Comparison of ENCODE assay signal across 8 cellular contexts in genomic region chr5:129767927-129768380, GRCh38. TPM values are rescaled to one million over a fixed set of nuclear protein-coding genes. Genes with fewer than 3 reads are reported as not detected.
DNase-seq lines count a peak whose midpoint lies in the region; ATAC-seq and TF ChIP-seq lines count a peak whose summit lies in the region.

No MANE protein-coding gene starts in this region.

- no peak overlapping the region for H3K4me3 ChIP-seq in HL-60 (replicated peaks; ENCODE audit: insufficient read depth, low read length)
- H3K4me3 ChIP-seq in mucosa of descending colon, result no peak overlapping the region

- TF ChIP-seq CTCF in HL-60 (IDR thresholded peaks at IDR 0.05; ENCODE audit: insufficient read depth, low read length), result peak; percentile 66
- peak; percentile 97 for TF ChIP-seq CTCF in endothelial cell (IDR thresholded peaks at IDR 0.05; ENCODE audit: unreplicated experiment)
- TF ChIP-seq CTCF in mucosa of descending colon (IDR thresholded peaks at IDR 0.05), result peak; percentile 90

- no peak overlapping the region for H3K27ac Mint-ChIP-seq in activated CD4-positive, alpha-beta memory T cell treated with anti-CD3 and anti-CD28 coated beads for 36 hours
- no peak overlapping the region for H3K27ac Mint-ChIP-seq in endothelial cell (ENCODE audit: unreplicated experiment)

- H3K4me1 ChIP-seq in mucosa of descending colon (ENCODE audit: low read depth), result no peaks in the 10 kb centered on the region

- H3K4me3 Mint-ChIP-seq in activated CD4-positive, alpha-beta memory T cell treated with anti-CD3 and anti-CD28 coated beads for 36 hours, result no peak overlapping the region
- H3K4me3 Mint-ChIP-seq in endothelial cell (ENCODE audit: unreplicated experiment), result no peak overlapping the region

- H3K27ac ChIP-seq in HL-60 (replicated peaks), result no peak overlapping the region

- H3K36me3 Mint-ChIP-seq in activated CD4-positive, alpha-beta memory T cell treated with anti-CD3 and anti-CD28 coated beads for 36 hours, result no peaks in the 10 kb centered on the region
- H3K36me3 Mint-ChIP-seq in endothelial cell (ENCODE audit: low read depth, unreplicated experiment), result no peaks in the 10 kb centered on the region

- H3K27me3 ChIP-seq in HL-60 (ENCODE audit: insufficient read depth, poor library complexity, severe bottlenecking), result no peaks in the 10 kb centered on the region

- intact Hi-C loops in activated CD4-positive, alpha-beta memory T cell treated with anti-CD3 and anti-CD28 coated beads for 36 hours (cut with micrococcal nuclease), result loop anchor here (1.0 to 10.0 kb wide), 6 partner anchors 104 to 863 kb away; partner anchors contain the start of gene ADAMTS19
- intact Hi-C loops in mucosa of descending colon (cut with DNase I, micrococcal nuclease), result loop anchor here in 1 of 2 donors (5.0 kb wide), 1 partner anchor 861 kb away; no protein-coding TSS in a partner anchor

- peaks cover 3% of the 10 kb centered on the region for H3K27me3 Mint-ChIP-seq in activated CD4-positive, alpha-beta memory T cell treated with anti-CD3 and anti-CD28 coated beads for 36 hours
- no peaks in the 10 kb centered on the region for H3K27me3 Mint-ChIP-seq in endothelial cell (ENCODE audit: unreplicated experiment)

- peak; percentile 96 for ATAC-seq in GM21423 (IDR thresholded peaks at IDR 0.05; ENCODE audit: unreplicated experiment)
- peak; percentile 97 for ATAC-seq in mucosa of descending colon

- H3K9me3 Mint-ChIP-seq in activated CD4-positive, alpha-beta memory T cell treated with anti-CD3 and anti-CD28 coated beads for 36 hours, result no peaks in the 10 kb centered on the region
- no peaks in the 10 kb centered on the region for H3K9me3 Mint-ChIP-seq in endothelial cell (ENCODE audit: unreplicated experiment)

- CTCF ChIA-PET in activated CD4-positive, alpha-beta memory T cell treated with anti-CD3 and anti-CD28 coated beads for 36 hours (lab: Charles Lee), result interaction anchor here (0.6 to 3.7 kb wide), 13 partner anchors 8 to 1555 kb away, joined by 3 to 29 read pairs (median 5); partner anchors contain the start of gene ISOC1

- no peaks in the 10 kb centered on the region for H3K9me3 ChIP-seq in mucosa of descending colon

- DNase-seq in DMS53 (lab: John Stamatoyannopoulos, UW) (peak; percentile 94), HL-60 (ENCODE audit: low read depth in 1 of 2, low spot score in 1 of 2) (peak; percentile 51 to 60), NCI-H82 (lab: John Stamatoyannopoulos, UW) (peak; percentile 95), endothelial cell (ENCODE audit: low spot score) (peak; percentile 78), mucosa of descending colon (peak in 2 of 3 donors; percentile 20 to 91)
- DNase-seq in activated CD4-positive, alpha-beta memory T cell treated with anti-CD3 and anti-CD28 coated beads for 36 hours, result peak; percentile 76
- DNase-seq in stimulated activated naive CD4-positive, alpha-beta T cell (lab: John Stamatoyannopoulos, UW), result peak in 4 of 6 experiments; percentile 0 to 56 (median 32)

- no peaks in the 10 kb centered on the region for H3K36me3 ChIP-seq in mucosa of descending colon (ENCODE audit: low read depth)

- H3K4me1 Mint-ChIP-seq in activated CD4-positive, alpha-beta memory T cell treated with anti-CD3 and anti-CD28 coated beads for 36 hours (ENCODE audit: low read depth), result peaks cover 2% of the 10 kb centered on the region
- H3K4me1 Mint-ChIP-seq in endothelial cell (ENCODE audit: unreplicated experiment), result peaks cover 5% of the 10 kb centered on the region

- POLR2A ChIA-PET in activated CD4-positive, alpha-beta memory T cell treated with anti-CD3 and anti-CD28 coated beads for 36 hours (lab: Charles Lee), result no interaction called here

RNA-seq across cellular contexts. Expression of gene MINAR2, which starts 20.1 kb away (rescaled TPM):
- total RNA-seq in activated CD4-positive, alpha-beta memory T cell treated with anti-CD3 and anti-CD28 coated beads for 36 hours, result not detected
- total RNA-seq in endothelial cell (ENCODE audit: unreplicated experiment), result not detected
- not detected for total RNA-seq in mucosa of descending colon

Comparison
In these comparisons a context has a peak if more than half of its experiments do, and no peak if none do; other contexts are left out.
1. DNase-seq: peak in every context shown above with its lines; median percentile 95 in NCI-H82; 94 in DMS53; 78 in endothelial cell; 76 in activated CD4-positive, alpha-beta memory T cell treated with anti-CD3 and anti-CD28 coated beads for 36 hours; 56 in HL-60; 56 in mucosa of descending colon; 32 in stimulated activated naive CD4-positive, alpha-beta T cell.